24 cellular contexts compared by ENCODE assay signal in the genomic region with DNA sequence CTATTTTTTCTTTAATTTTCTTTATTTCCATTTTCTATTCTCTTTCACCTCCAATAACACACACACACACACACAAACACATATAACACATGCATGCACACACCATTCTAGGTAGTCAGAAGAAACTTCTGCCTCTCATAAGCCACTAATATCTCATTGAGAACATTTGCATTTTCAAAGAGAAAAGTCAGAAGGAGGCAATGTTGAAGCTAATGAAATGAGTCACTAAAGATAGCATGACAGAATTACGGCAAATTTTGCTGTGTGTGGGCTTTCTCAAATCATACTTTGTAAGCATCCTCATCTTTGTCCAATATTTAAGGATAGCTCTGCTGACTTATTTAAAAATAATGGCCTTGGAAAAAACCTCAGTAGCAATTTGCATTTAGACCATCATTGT.
A peak's percentile ranks its signal among the peaks of the same experiment; 100 is the strongest.
DNase-seq lines count a peak whose midpoint lies in the region; ATAC-seq, FAIRE-seq and TF ChIP-seq lines count a peak whose summit lies in the region.
"Had no signal": no experiment of that assay in that cellular context is flagged by ENCODE, and none has a peak within 500 bp of the region (broad histone marks: within the 10 kb centered on the region; RNA-seq: fewer than 3 reads in every experiment).

No MANE protein-coding gene starts in this region.

- H3K27ac ChIP-seq in astrocyte (ENCODE audit: low read depth, low read length) (no peak overlapping the region), transverse colon (no peak overlapping the region), gastroesophageal sphincter (no peak overlapping the region)
- H3K27ac ChIP-seq: breast epithelium, prostate gland, vagina had no signal

- peak; percentile 37 for FAIRE-seq in astrocyte (lab: Jason Lieb, UNC)
- FAIRE-seq: small intestine had no signal

- intact Hi-C loops in transverse colon (cut with DNase I; ENCODE audit: low total_unique reads): no loop called here

- H2AFZ ChIP-seq in astrocyte (ENCODE audit: low read depth, low read length): no peak overlapping the region

- TF ChIP-seq EP300 in transverse colon (IDR thresholded peaks at IDR 0.05; ENCODE audit: low read depth) (no peak), gastroesophageal sphincter (IDR thresholded peaks at IDR 0.05) (no peak)

- H3K9me3 Mint-ChIP-seq in astrocyte (ENCODE audit: unreplicated experiment): no peaks in the 10 kb centered on the region
- H3K9me3 Mint-ChIP-seq: activated naive CD8-positive, alpha-beta T cell treated with anti-CD3 and anti-CD28 coated beads, Interleukin-2, amount 50 U/mL, for 24 hours; activated T-helper 2 cell treated with anti-CD3 and anti-CD28 coated beads, Interferon-gamma antibody, Interleukin-2, Interleukin-4, amounts not matched to agents 10 μg/mL and 5 μg/mL and 100 μg/mL, durations not matched to agents 14 hours and 24 hours and 36 hours; CD8-positive, alpha-beta T cell had no signal

- TF ChIP-seq CTCF in astrocyte (IDR thresholded peaks at IDR 0.05; ENCODE audit: insufficient read depth, low read depth, low read length) (no peak), transverse colon (IDR thresholded peaks at IDR 0.05) (no peak), gastroesophageal sphincter (IDR thresholded peaks at IDR 0.05) (no peak)

- no peaks in the 10 kb centered on the region for H3K4me1 Mint-ChIP-seq in astrocyte (ENCODE audit: low read depth, unreplicated experiment)
- H3K4me1 Mint-ChIP-seq: activated CD4-positive, alpha-beta T cell treated with anti-CD3 and anti-CD28 coated beads for 36 hours; activated CD8-positive, alpha-beta memory T cell treated with anti-CD3 and anti-CD28 coated beads, Interleukin-2, amount 10 ng/mL, durations not matched to agents 7 days and 5 days; activated naive CD8-positive, alpha-beta T cell treated with anti-CD3 and anti-CD28 coated beads, Interleukin-2, amount 50 U/mL, for 24 hours; naive thymus-derived CD8-positive, alpha-beta T cell had no signal

- in situ Hi-C loops in transverse colon (cut with MboI; ENCODE audit: low pct_ligation_motif_present in 1 of 4, low pct_unique_long_range_greater_than_20kb in 1 of 4, low sequenced_read_pairs in 3 of 4): no loop called here

- ATAC-seq in GM18868 (IDR thresholded peaks at IDR 0.05; ENCODE audit: unreplicated experiment) (peak; percentile 54), GM21576 (IDR thresholded peaks at IDR 0.05; ENCODE audit: unreplicated experiment) (peak; percentile 48), HG03039 (IDR thresholded peaks at IDR 0.05; ENCODE audit: unreplicated experiment) (peak; percentile 58), GM21825 (IDR thresholded peaks at IDR 0.05; ENCODE audit: unreplicated experiment) (no peak), gastroesophageal sphincter (no peak)
- ATAC-seq: activated CD4-positive, alpha-beta T cell treated with anti-CD3 and anti-CD28 coated beads for 36 hours; activated CD8-positive, alpha-beta memory T cell treated with anti-CD3 and anti-CD28 coated beads, Interleukin-2, amount 10 ng/mL, durations not matched to agents 7 days and 5 days; activated naive CD8-positive, alpha-beta T cell treated with anti-CD3 and anti-CD28 coated beads, Interleukin-2, amount 50 U/mL, for 24 hours; CD8-positive, alpha-beta T cell; naive thymus-derived CD8-positive, alpha-beta T cell had no signal

- no peaks in the 10 kb centered on the region for H3K36me3 Mint-ChIP-seq in astrocyte (ENCODE audit: low read depth, unreplicated experiment)
- H3K36me3 Mint-ChIP-seq: activated CD8-positive, alpha-beta memory T cell treated with anti-CD3 and anti-CD28 coated beads, Interleukin-2, amount 10 ng/mL, durations not matched to agents 7 days and 5 days; CD8-positive, alpha-beta T cell had no signal

- H4K20me1 ChIP-seq in astrocyte (ENCODE audit: insufficient read depth, low read length): no peaks in the 10 kb centered on the region

- H3K4me3 ChIP-seq in astrocyte (ENCODE audit: insufficient read depth, low read depth, low read length) (no peak overlapping the region), transverse colon (no peak overlapping the region), gastroesophageal sphincter (no peak overlapping the region)
- H3K4me3 ChIP-seq: breast epithelium, prostate gland, vagina had no signal

- whole genome bisulfite sequencing in transverse colon (ENCODE audit: low coverage in 1 of 2), 2 donors: 78% methylated on average over 1 of the region's 1 CpG; no CpG with 5 or more reads in 1 of the 2 donors
- WGBS in gastroesophageal sphincter (ENCODE audit: low coverage in 1 of 2), 2 donors: 88% methylated on average over 1 of the region's 1 CpG; no CpG with 5 or more reads in 1 of the 2 donors

- H3K9ac ChIP-seq in astrocyte (ENCODE audit: low read length): no peak overlapping the region

- H3K27me3 ChIP-seq in astrocyte (ENCODE audit: insufficient read depth, low read length): no peaks in the 10 kb centered on the region
- no peaks in the 10 kb centered on the region for H3K27me3 ChIP-seq in transverse colon
- H3K27me3 ChIP-seq in gastroesophageal sphincter: no peaks in the 10 kb centered on the region
- H3K27me3 ChIP-seq: vagina had no signal

- TF ChIP-seq POLR2A in transverse colon (IDR thresholded peaks at IDR 0.05): no peak
- TF ChIP-seq POLR2A in gastroesophageal sphincter (IDR thresholded peaks at IDR 0.05): no peak

- H3K4me3 Mint-ChIP-seq in astrocyte (ENCODE audit: unreplicated experiment): no peak overlapping the region
- H3K4me3 Mint-ChIP-seq: activated CD4-positive, alpha-beta T cell treated with anti-CD3 and anti-CD28 coated beads for 36 hours; activated CD8-positive, alpha-beta memory T cell treated with anti-CD3 and anti-CD28 coated beads, Interleukin-2, amount 10 ng/mL, durations not matched to agents 7 days and 5 days; activated naive CD8-positive, alpha-beta T cell treated with anti-CD3 and anti-CD28 coated beads, Interleukin-2, amount 50 U/mL, for 24 hours; CD8-positive, alpha-beta T cell; naive thymus-derived CD8-positive, alpha-beta T cell had no signal

- H3K79me2 ChIP-seq in astrocyte (ENCODE audit: insufficient read depth, low read length): no peaks in the 10 kb centered on the region

- no peak overlapping the region for H3K4me2 ChIP-seq in astrocyte (ENCODE audit: low read length)

- no peaks in the 10 kb centered on the region for H3K36me3 ChIP-seq in astrocyte (ENCODE audit: insufficient read depth, low read length)
- H3K36me3 ChIP-seq in transverse colon: no peaks in the 10 kb centered on the region
- H3K36me3 ChIP-seq in gastroesophageal sphincter: no peaks in the 10 kb centered on the region
- H3K36me3 ChIP-seq: breast epithelium, prostate gland, vagina had no signal

- H3K9me3 ChIP-seq in astrocyte (ENCODE audit: insufficient read depth, low read depth, low read length) (no peaks in the 10 kb centered on the region), transverse colon (no peaks in the 10 kb centered on the region), gastroesophageal sphincter (no peaks in the 10 kb centered on the region)
- H3K9me3 ChIP-seq: breast epithelium, prostate gland, vagina had no signal

- H3K27me3 Mint-ChIP-seq in astrocyte (ENCODE audit: low read depth, unreplicated experiment): no peaks in the 10 kb centered on the region
- H3K27me3 Mint-ChIP-seq: activated CD8-positive, alpha-beta memory T cell treated with anti-CD3 and anti-CD28 coated beads, Interleukin-2, amount 10 ng/mL, durations not matched to agents 7 days and 5 days; activated naive CD8-positive, alpha-beta T cell treated with anti-CD3 and anti-CD28 coated beads, Interleukin-2, amount 50 U/mL, for 24 hours had no signal

- H3K27ac Mint-ChIP-seq in astrocyte (ENCODE audit: unreplicated experiment): no peak overlapping the region
- H3K27ac Mint-ChIP-seq: activated CD4-positive, alpha-beta T cell treated with anti-CD3 and anti-CD28 coated beads for 36 hours; activated CD8-positive, alpha-beta memory T cell treated with anti-CD3 and anti-CD28 coated beads, Interleukin-2, amount 10 ng/mL, durations not matched to agents 7 days and 5 days; activated naive CD8-positive, alpha-beta T cell treated with anti-CD3 and anti-CD28 coated beads, Interleukin-2, amount 50 U/mL, for 24 hours; activated T-helper 2 cell treated with anti-CD3 and anti-CD28 coated beads, Interferon-gamma antibody, Interleukin-2, Interleukin-4, amounts not matched to agents 10 μg/mL and 5 μg/mL and 100 μg/mL, durations not matched to agents 14 hours and 24 hours and 36 hours; CD8-positive, alpha-beta T cell; naive thymus-derived CD8-positive, alpha-beta T cell had no signal

- DNase-seq in astrocyte (ENCODE audit: low read depth): no peak
- no peak for DNase-seq in transverse colon
- DNase-seq in AML-193 (lab: John Stamatoyannopoulos, UW): no peak
- DNase-seq: activated CD4-positive, alpha-beta T cell treated with anti-CD3 and anti-CD28 coated beads for 36 hours; activated CD8-positive, alpha-beta memory T cell treated with anti-CD3 and anti-CD28 coated beads, Interleukin-2, amount 10 ng/mL, durations not matched to agents 7 days and 5 days; activated naive CD8-positive, alpha-beta T cell treated with anti-CD3 and anti-CD28 coated beads, Interleukin-2, amount 50 U/mL, for 24 hours; CD8-positive, alpha-beta T cell; cortex of kidney; DMS79 treated with DMSO at 0.1 percent for 48 hours; mesenchymal stem cell; naive thymus-derived CD8-positive, alpha-beta T cell; NCI-H1694; NCI-H2227 treated with DMSO at 0.1 percent for 48 hours; small intestine; stimulated activated CD4-positive, alpha-beta T cell treated with anti-CD3 and anti-CD28 coated beads, Interleukin-4, amount 100 ng/mL, for 24 hours had no signal

- no peaks in the 10 kb centered on the region for H3K4me1 ChIP-seq in astrocyte (ENCODE audit: insufficient read depth, low read length)
- no peaks in the 10 kb centered on the region for H3K4me1 ChIP-seq in transverse colon
- no peaks in the 10 kb centered on the region for H3K4me1 ChIP-seq in gastroesophageal sphincter
- H3K4me1 ChIP-seq: breast epithelium, prostate gland, vagina had no signal

Comparison
In these comparisons a context has a peak if more than half of its experiments do, and no peak if none do; other contexts are left out.
1. ATAC-seq: peak in GM18868 (single experiment), GM21576 (single experiment) and HG03039 (single experiment); none in GM21825 (single experiment) and gastroesophageal sphincter (single experiment).